Comparison of ENCODE assay signal across 16 cellular contexts in the genomic region with DNA sequence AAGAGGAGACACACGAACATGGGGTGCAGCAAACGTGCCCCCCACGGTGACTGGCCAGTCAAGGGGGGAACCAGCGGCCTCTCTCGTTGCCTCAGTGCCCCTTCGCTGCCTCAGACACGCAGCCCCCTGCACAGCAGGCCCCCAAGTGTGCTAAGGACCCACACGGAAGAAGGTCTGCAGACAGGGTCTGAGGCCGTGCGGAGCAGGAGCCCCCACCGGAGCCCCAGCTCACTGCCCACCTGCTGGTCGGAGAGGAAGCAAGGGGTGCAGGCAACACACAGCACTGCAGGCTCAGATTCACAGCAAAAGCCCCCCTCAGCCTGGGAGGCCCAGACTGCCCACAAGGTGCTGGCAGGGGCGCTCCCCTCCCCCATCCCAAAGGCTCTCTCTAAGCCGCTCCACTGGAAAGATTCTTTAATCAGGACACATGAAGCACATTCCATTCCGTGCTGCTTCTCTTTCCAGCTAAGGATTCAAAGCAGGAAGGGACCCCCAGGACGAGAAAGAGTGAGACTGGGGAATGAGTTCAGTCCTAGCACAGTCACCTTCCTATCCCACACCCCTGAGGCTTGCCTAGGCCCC.
A peak's percentile ranks its signal among the peaks of the same experiment; 100 is the strongest.
DNase-seq lines count a peak whose midpoint lies in the region; TF ChIP-seq lines count a peak whose summit lies in the region.
"Had no signal": no experiment of that assay in that cellular context is flagged by ENCODE, and none has a peak within 500 bp of the region (broad histone marks: within the 10 kb centered on the region; RNA-seq: fewer than 3 reads in every experiment).

No MANE protein-coding gene starts in this region.

- no peak overlapping the region for H2AFZ ChIP-seq in Karpas-422 (ENCODE audit: low read length)

- H3K9ac ChIP-seq in BLaER1: peak overlapping the region; percentile 13
- H3K9ac ChIP-seq in Karpas-422 (ENCODE audit: low read length): peak overlapping the region; percentile 51

- intact Hi-C loops in dorsolateral prefrontal cortex (cut with DNase I) (no loop called here), posterior vena cava (cut with DNase I) (no loop called here)

- peaks cover 60% of the 10 kb centered on the region for H4K20me1 ChIP-seq in BLaER1
- H4K20me1 ChIP-seq in Karpas-422 (ENCODE audit: insufficient read depth, low read depth, low read length): no peaks in the 10 kb centered on the region; the same call in 1 of the 2 replicates

- no peaks in the 10 kb centered on the region for H3K9me2 ChIP-seq in Karpas-422 (replicated peaks; ENCODE audit: insufficient read depth, low read length)

- no peak for DNase-seq in Karpas-422
- no peak for DNase-seq in dorsolateral prefrontal cortex
- peak; percentile 71 for DNase-seq in posterior vena cava (ENCODE audit: low spot score)
- DNase-seq in NCI-H2196 (lab: John Stamatoyannopoulos, UW; ENCODE audit: unreplicated experiment): no peak
- no peak for DNase-seq in NCI-H1417 (lab: John Stamatoyannopoulos, UW)
- no peak for DNase-seq in C1 segment of cervical spinal cord (lab: John Stamatoyannopoulos, UW)
- DNase-seq in NCI-H1417 treated with DMSO at 0.1 percent for 48 hours (lab: John Stamatoyannopoulos, UW): no peak
- DNase-seq: DMS79, NCI-H1436 treated with DMSO at 0.1 percent for 48 hours, NCI-H2081 treated with DMSO at 0.1 percent for 48 hours, NCI-H2227 treated with DMSO at 0.1 percent for 48 hours, NCI-H526 treated with DMSO at 0.1 percent for 48 hours, Right ventricle myocardium superior had no signal

- H3K27me3 ChIP-seq in BLaER1: no peaks in the 10 kb centered on the region
- H3K27me3 ChIP-seq in Karpas-422 (ENCODE audit: low read length): no peaks in the 10 kb centered on the region
- H3K27me3 ChIP-seq in dorsolateral prefrontal cortex: no peaks in the 10 kb centered on the region

- peaks cover 27% of the 10 kb centered on the region for H3K79me2 ChIP-seq in Karpas-422 (ENCODE audit: low read length)

- H3K4me1 ChIP-seq in BLaER1: peaks cover 70% of the 10 kb centered on the region
- H3K4me1 ChIP-seq in Karpas-422 (ENCODE audit: low read length): peaks cover 56% of the 10 kb centered on the region
- H3K4me1 ChIP-seq: HAP-1 had no signal

- H3K27ac ChIP-seq in BLaER1 (peak overlapping the region; percentile 20; the same call in 1 of the 2 replicates), Karpas-422 (ENCODE audit: low read length) (peak overlapping the region; percentile 87), dorsolateral prefrontal cortex (peak overlapping the region in 37 of 59 donors; percentile 0 to 93 (median 53))

- H3K9me3 ChIP-seq in BLaER1 (no peaks in the 10 kb centered on the region), Karpas-422 (ENCODE audit: low read length) (no peaks in the 10 kb centered on the region)
- H3K9me3 ChIP-seq: A549, HAP-1 had no signal

- peaks cover 57% of the 10 kb centered on the region for H3K36me3 ChIP-seq in BLaER1
- H3K36me3 ChIP-seq in Karpas-422 (ENCODE audit: insufficient read depth, low read length): peaks cover 4% of the 10 kb centered on the region; the same call in 1 of the 2 replicates
- H3K36me3 ChIP-seq: HAP-1 had no signal

- H3K4me3 ChIP-seq in BLaER1: no peak overlapping the region
- H3K4me3 ChIP-seq in Karpas-422 (ENCODE audit: low read length): peak overlapping the region; percentile 36; the same call in 1 of the 2 replicates
- H3K4me3 ChIP-seq in dorsolateral prefrontal cortex: no peak overlapping the region
- H3K4me3 ChIP-seq: A549, HAP-1 had no signal

- H3K4me2 ChIP-seq in BLaER1 (peak overlapping the region; percentile 78), Karpas-422 (ENCODE audit: low read depth, low read length, poor library complexity, severe bottlenecking) (peak overlapping the region; percentile 66)
- H3K4me2 ChIP-seq: A549 had no signal

- no peak for TF ChIP-seq CTCF in dorsolateral prefrontal cortex (IDR thresholded peaks at IDR 0.05 in 54 of 56, conservative IDR thresholded peaks at IDR 0.05 in 2 of 56; ENCODE audit: low read depth in 1 of 56, partially characterized antibody in 56 of 56)

Comparison
In these comparisons a context has a peak if more than half of its experiments do, and no peak if none do; other contexts are left out.
1. H3K27ac ChIP-seq: peak in every context shown above with its lines; median percentile 87 in Karpas-422; 53 in dorsolateral prefrontal cortex; 20 in BLaER1.